ENCODE assay signal across 8 cellular contexts in genomic region chr1:236522937-236523703, GRCh38. TPM values are rescaled to one million over a fixed set of nuclear protein-coding genes. Genes with fewer than 3 reads are reported as not detected.
DNase-seq lines count a peak whose midpoint lies in the region; ATAC-seq, FAIRE-seq and TF ChIP-seq lines count a peak whose summit lies in the region.

No MANE protein-coding gene starts in this region.

- peaks cover 34% of the 10 kb centered on the region for H3K4me1 Mint-ChIP-seq in CD14-positive monocyte

- H3K9me3 ChIP-seq in heart left ventricle (no peaks in the 10 kb centered on the region), prostate gland (no peaks in the 10 kb centered on the region)

- TF ChIP-seq CTCF in CD14-positive monocyte (IDR thresholded peaks at IDR 0.05) (no peak), heart left ventricle (IDR thresholded peaks at IDR 0.05) (no peak), prostate gland (IDR thresholded peaks at IDR 0.05) (no peak)

- WGBS in heart left ventricle, 4 donors, result 11 to 14% (median 14%) methylated on average over 19 to 26 of the region's 26 CpGs
- 12% methylated on average over 26 of the region's 26 CpGs for WGBS in prostate gland

- peaks cover 0 to 26% (median 23%) of the 10 kb centered on the region in 9 donors for H3K36me3 ChIP-seq in heart left ventricle
- H3K36me3 ChIP-seq in prostate gland, result no peaks in the 10 kb centered on the region

- peak overlapping the region; percentile 73 to 99 (median 92) for H3K27ac ChIP-seq in heart left ventricle
- peak overlapping the region; percentile 85 to 87 for H3K27ac ChIP-seq in prostate gland

- TF ChIP-seq POLR2A in heart left ventricle (IDR thresholded peaks at IDR 0.05) (no peak), prostate gland (IDR thresholded peaks at IDR 0.05) (no peak), GM12891 (IDR thresholded peaks at IDR 0.05; ENCODE audit: low read depth, low read length) (no peak)

- intact Hi-C loops in CD14-positive monocyte (cut with micrococcal nuclease) (loop anchor here (10.0 kb wide), 2 partner anchors 238 to 418 kb away; partner anchors contain the start of gene ERO1B (in 1 of the 2)), heart left ventricle (cut with DNase I) (loop anchor here in 1 of 10 donors (5.0 kb wide), 1 partner anchor 241 kb away; the partner anchor contains the start of gene ERO1B), prostate gland (cut with DNase I) (no loop called here)

- H3K4me3 Mint-ChIP-seq in CD14-positive monocyte, result peak overlapping the region; percentile 92 to 99

- ATAC-seq in HG02571 (IDR thresholded peaks at IDR 0.05; ENCODE audit: unreplicated experiment) (peak; percentile 6), heart left ventricle (peak; percentile 43 to 67 (median 56))

- FAIRE-seq in GM12891 (lab: Jason Lieb, UNC), result no peak

- peaks cover 0 to 24% (median 11%) of the 10 kb centered on the region in 12 donors for H3K4me1 ChIP-seq in heart left ventricle
- H3K4me1 ChIP-seq in prostate gland (replicated peaks), result no peaks in the 10 kb centered on the region

- H3K4me3 ChIP-seq in heart left ventricle, result peak overlapping the region; percentile 61 to 100 (median 82)
- peak overlapping the region; percentile 82 to 95 for H3K4me3 ChIP-seq in prostate gland

- no peaks in the 10 kb centered on the region for H3K27me3 ChIP-seq in heart left ventricle
- H3K27me3 ChIP-seq in prostate gland (replicated peaks; ENCODE audit: insufficient read depth), result no peaks in the 10 kb centered on the region

- peaks cover 16 to 21% of the 10 kb centered on the region in 2 donors for H3K36me3 Mint-ChIP-seq in CD14-positive monocyte

- no peaks in the 10 kb centered on the region for H3K27me3 Mint-ChIP-seq in CD14-positive monocyte (ENCODE audit: low read depth in 3 of 3)

- peak overlapping the region; percentile 70 to 99 (median 97) for H3K27ac Mint-ChIP-seq in CD14-positive monocyte

- no peaks in the 10 kb centered on the region for H3K9me3 Mint-ChIP-seq in CD14-positive monocyte

- DNase-seq in CD14-positive monocyte (ENCODE audit: low spot score) (no peak), heart left ventricle (peak in 4 of 5 donors; percentile 27 to 58 (median 52)), prostate gland (ENCODE audit: low spot score) (peak; percentile 58), GM12891 (ENCODE audit: insufficient read length, low spot score) (no peak), UCSD-AML1 (lab: John Stamatoyannopoulos, UW; ENCODE audit: unreplicated experiment) (no peak), cerebellar nuclear complex (lab: John Stamatoyannopoulos, UW) (no peak)
- peak; percentile 61 for DNase-seq in activated CD8-positive, alpha-beta memory T cell treated with anti-CD3 and anti-CD28 coated beads, Interleukin-2, amount 50 U/mL, for 48 hours

TF ChIP-seq in GM12891, 5 proteins besides CTCF, POLR2A, EP300 and RAD21:
- no peak for TF ChIP-seq POU2F2 (IDR thresholded peaks at IDR 0.05; ENCODE audit: low read depth, low read length)
- no peak for TF ChIP-seq PAX5 (IDR thresholded peaks at IDR 0.05; ENCODE audit: insufficient read depth, low read length, severe bottlenecking)
- TF ChIP-seq SPI1 (IDR thresholded peaks at IDR 0.05; ENCODE audit: low read depth, low read length), result no peak
- no peak for TF ChIP-seq POLR2AphosphoS5 (IDR thresholded peaks at IDR 0.05; ENCODE audit: low read depth, low read length)
- TF ChIP-seq TAF1 (IDR thresholded peaks at IDR 0.05; ENCODE audit: low read depth, low read length), result no peak
TF ChIP-seq in GM12891: peak in this region for 0.

RNA-seq across cellular contexts. Expression of gene LGALS8, which starts 0.7 kb away (rescaled TPM):
- polyA plus RNA-seq in CD14-positive monocyte (10 to 100 TPM; 58.9 to 84.6 TPM), heart left ventricle (10 to 100 TPM; 45.3 to 83.2 TPM)
- total RNA-seq in heart left ventricle (100 to 1,000 TPM in 4 of 9 donors, 10 to 100 TPM in 5; 69.3 to 114 (median 94.8) TPM), prostate gland (100 to 1,000 TPM in 1 of 2 donors, 10 to 100 TPM in 1; 86.0 to 119 TPM)
- 32.8 TPM for polyA plus RNA-seq in GM12891 (2012; ENCODE audit: low read depth, missing spikeins)

Comparison
In these comparisons a context has a peak if more than half of its experiments do, and no peak if none do; other contexts are left out.
1. DNase-seq: peak in activated CD8-positive, alpha-beta memory T cell treated with anti-CD3 and anti-CD28 coated beads, Interleukin-2, amount 50 U/mL, for 48 hours (single experiment), heart left ventricle (4 of 5) and prostate gland (single experiment); none in CD14-positive monocyte (single experiment), GM12891 (single experiment), UCSD-AML1 (single experiment) and cerebellar nuclear complex (0 of 2).